Comparison of ENCODE assay signal across 18 cellular contexts in the genomic region with DNA sequence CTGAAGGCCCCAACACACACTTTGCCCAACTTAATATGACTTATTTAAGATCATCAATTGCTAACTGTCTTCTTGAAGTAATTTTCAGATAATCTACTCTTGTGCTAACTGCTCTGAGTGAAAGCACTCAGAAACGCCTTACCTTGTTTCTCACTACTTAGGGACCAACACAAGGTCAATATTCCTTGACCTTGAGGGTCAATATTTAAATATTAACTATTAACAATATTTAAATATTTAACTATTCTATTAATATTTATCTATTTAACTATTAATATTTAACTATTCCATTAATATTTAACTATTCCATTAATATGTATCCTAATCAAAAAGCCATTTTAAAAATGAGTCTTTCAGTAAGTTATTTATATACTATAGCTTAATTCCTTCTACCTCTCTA. TPM values are rescaled to one million over a fixed set of nuclear protein-coding genes. Genes with fewer than 3 reads are reported as not detected.
DNase-seq lines count a peak whose midpoint lies in the region; ATAC-seq, FAIRE-seq and TF ChIP-seq lines count a peak whose summit lies in the region.
"Had no signal": no experiment of that assay in that cellular context is flagged by ENCODE, and none has a peak within 500 bp of the region (broad histone marks: within the 10 kb centered on the region; RNA-seq: fewer than 3 reads in every experiment).

No MANE protein-coding gene starts in this region.

- H3K4me3 ChIP-seq in Peyer's patch (peak overlapping the region in 3 of 4 donors; percentile 2 to 54 (median 48)), endocrine pancreas (ENCODE audit: control insufficient read depth, insufficient read depth, low read length) (peak overlapping the region; percentile 77), pancreas (peak overlapping the region; percentile 15 to 37 (median 28))
- H3K4me3 ChIP-seq: MG63, SK-N-MC had no signal

- H3K4me1 ChIP-seq in Peyer's patch (peaks cover 0 to 5% (median 0%) of the 10 kb centered on the region in 4 donors), endocrine pancreas (ENCODE audit: control insufficient read depth, insufficient read depth, low read length) (peaks cover 6% of the 10 kb centered on the region), pancreas (peaks cover 16 to 19% (median 16%) of the 10 kb centered on the region in 3 donors)

- no peak for DNase-seq in Peyer's patch
- no peak for DNase-seq in pancreas
- DNase-seq in globus pallidus (ENCODE audit: low spot score): no peak
- DNase-seq in LoVo (ENCODE audit: low spot score): no peak
- DNase-seq in activated naive CD4-positive, alpha-beta T cell (lab: John Stamatoyannopoulos, UW): no peak
- DNase-seq: CD8-positive, alpha-beta T cell; DMS79 treated with DMSO at 0.1 percent for 48 hours; MG63; NCI-H1092; NCI-H146; NCI-H2081; NCI-H510A treated with DMSO at 0.1 percent for 48 hours had no signal

- H3K27ac ChIP-seq in Peyer's patch (peak overlapping the region in 3 of 4 donors; percentile 19 to 81 (median 64)), pancreas (peak overlapping the region in 3 of 4 donors; percentile 29 to 86 (median 72))
- H3K27ac ChIP-seq: KMS-11, SK-N-MC had no signal

- no peak for FAIRE-seq in pancreas (lab: Jason Lieb, UNC)

- H3K27me3 ChIP-seq in Peyer's patch: no peaks in the 10 kb centered on the region
- H3K27me3 ChIP-seq in endocrine pancreas (ENCODE audit: control insufficient read depth, insufficient read depth, low read length): no peaks in the 10 kb centered on the region
- no peaks in the 10 kb centered on the region for H3K27me3 ChIP-seq in pancreas
- H3K27me3 ChIP-seq: MG63 had no signal

- no peaks in the 10 kb centered on the region for H3K36me3 ChIP-seq in Peyer's patch
- no peaks in the 10 kb centered on the region for H3K36me3 ChIP-seq in endocrine pancreas (ENCODE audit: control insufficient read depth, insufficient read depth, low read length)
- H3K36me3 ChIP-seq in pancreas: no peaks in the 10 kb centered on the region
- H3K36me3 ChIP-seq: MG63 had no signal

- ATAC-seq in pancreas (peak in 2 of 4 donors; percentile 2 to 9), GM19023 (IDR thresholded peaks at IDR 0.05; ENCODE audit: unreplicated experiment) (no peak)
- ATAC-seq: CD8-positive, alpha-beta T cell; HCT116; Right ventricle myocardium inferior had no signal

- intact Hi-C loops in pancreas (cut with DNase I): no loop called here

- H3K9me3 ChIP-seq in Peyer's patch (no peaks in the 10 kb centered on the region), endocrine pancreas (ENCODE audit: control insufficient read depth, low read length) (no peaks in the 10 kb centered on the region), pancreas (no peaks in the 10 kb centered on the region)
- H3K9me3 ChIP-seq: MG63 had no signal

- WGBS in pancreas, 2 donors: 0 to 21% methylated on average over 1 of the region's 1 CpG

- H3K9ac ChIP-seq in endocrine pancreas (ENCODE audit: control insufficient read depth, insufficient read depth, low read length): no peak overlapping the region
- H3K9ac ChIP-seq: KMS-11 had no signal

- no peak for TF ChIP-seq POLR2A in Peyer's patch (IDR thresholded peaks at IDR 0.05)

- TF ChIP-seq CTCF in Peyer's patch (IDR thresholded peaks at IDR 0.05): no peak
- TF ChIP-seq CTCF in pancreas (IDR thresholded peaks at IDR 0.05): no peak

RNA-seq across cellular contexts. Expression of a gene that starts 26.0 kb away (rescaled TPM):
- 10 to 100 TPM; 37.7 to 75.1 (median 52.1) TPM for total RNA-seq in Peyer's patch
- total RNA-seq in pancreas: 10 to 100 TPM; 23.1 to 53.6 (median 28.7) TPM
- polyA plus RNA-seq in pancreas: 10 to 100 TPM; 72.3 to 95.3 TPM

RNA-seq across cellular contexts. Expression of a gene that starts 26.8 kb away (rescaled TPM):
- total RNA-seq in Peyer's patch (100 to 1,000 TPM in 3 of 4 donors, 10 to 100 TPM in 1; 30.5 to 241 (median 182) TPM), pancreas (10 to 100 TPM; 19.4 to 47.5 (median 27.8) TPM)
- polyA plus RNA-seq in pancreas: 10 to 100 TPM; 11.9 to 14.2 TPM
